In the genomic region with DNA sequence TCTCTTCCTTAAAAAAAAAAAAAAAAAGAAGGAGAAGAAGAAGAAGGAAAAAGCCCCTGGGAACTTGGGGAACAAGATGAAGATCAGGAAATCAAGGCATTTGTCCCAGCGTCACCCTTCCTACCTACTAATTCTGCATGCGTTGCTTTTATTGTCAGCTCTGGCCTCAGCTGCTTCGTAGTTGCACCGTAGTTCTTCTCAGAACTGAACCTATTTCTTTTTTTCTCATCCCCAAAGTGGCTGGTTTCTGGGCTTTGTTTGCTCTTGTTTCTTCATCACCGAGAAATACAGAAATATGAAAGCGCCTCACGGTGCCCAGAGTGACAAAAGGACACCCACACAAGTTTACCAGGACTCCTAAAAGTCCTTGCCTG, we compare ENCODE assay signal across 9 cellular contexts. TPM values are rescaled to one million over a fixed set of nuclear protein-coding genes. Genes with fewer than 3 reads are reported as not detected.
DNase-seq lines count a peak whose midpoint lies in the region; ATAC-seq, FAIRE-seq and TF ChIP-seq lines count a peak whose summit lies in the region.
"Had no signal": no experiment of that assay in that cellular context is flagged by ENCODE, and none has a peak within 500 bp of the region (broad histone marks: within the 10 kb centered on the region; RNA-seq: fewer than 3 reads in every experiment).

No MANE protein-coding gene starts in this region.

- H2BK120ac ChIP-seq in H1 (replicated peaks; ENCODE audit: low read depth, low read length): no peak overlapping the region

- no peak overlapping the region for H3K23ac ChIP-seq in H1 (ENCODE audit: insufficient read length)

- peaks cover 6% of the 10 kb centered on the region for H3K27me3 ChIP-seq in AG04450 (ENCODE audit: control insufficient read depth, insufficient read depth, low read length)
- H3K27me3 ChIP-seq in MG63: no peaks in the 10 kb centered on the region
- H3K27me3 ChIP-seq in H1 (replicated peaks in 1 of 4; ENCODE audit: control insufficient read depth in 3 of 4, extremely low read depth in 1 of 4, insufficient read depth in 3 of 4, low read length in 3 of 4): peaks cover 22 to 43% (median 39%) of the 10 kb centered on the region in 4 experiments
- peaks cover 46% of the 10 kb centered on the region for H3K27me3 ChIP-seq in neural cell (ENCODE audit: insufficient read depth, low read depth, low read length)
- H3K27me3 ChIP-seq in adrenal gland: peaks cover 7% of the 10 kb centered on the region

- POLR2A ChIA-PET in AG04450 (lab: Yijun Ruan, JAX): interaction anchor here (1.0 to 1.4 kb wide), 2 partner anchors 101 to 144 kb away, joined by 4 read pairs; no protein-coding TSS in a partner anchor
- POLR2A ChIA-PET in H1 (lab: Charles Lee; ENCODE audit: partially characterized antibody): interaction anchor here (1.5 kb wide), 1 partner anchor 60 kb away, joined by 7 read pairs; no protein-coding TSS in a partner anchor

- no peak overlapping the region for H4K8ac ChIP-seq in H1 (ENCODE audit: extremely low read depth, insufficient read depth, low read length)

- H3K27ac ChIP-seq in AG04450 (ENCODE audit: low read depth, low read length): no peak overlapping the region
- H3K27ac ChIP-seq in H1 (ENCODE audit: low read depth, low read length): no peak overlapping the region
- no peak overlapping the region for H3K27ac ChIP-seq in neural cell (ENCODE audit: low read length)
- no peak overlapping the region for H3K27ac ChIP-seq in adrenal gland

- H4K20me1 ChIP-seq in H1 (replicated peaks in 1 of 2; ENCODE audit: control insufficient read depth in 1 of 2, insufficient read depth in 2 of 2, low read length in 2 of 2) (peaks cover 0 to 2% of the 10 kb centered on the region in 2 experiments), neural cell (ENCODE audit: insufficient read depth) (no peaks in the 10 kb centered on the region)

- H3K4me3 ChIP-seq in AG04450 (ENCODE audit: low read depth, low read length): peak overlapping the region; percentile 68
- H3K4me3 ChIP-seq in MG63: peak overlapping the region; percentile 48
- peak overlapping the region; percentile 52 to 67 (median 60); a peak in 7 of 8 replicates for H3K4me3 ChIP-seq in H1 (ENCODE audit: extremely low read depth in 1 of 4, insufficient read depth in 2 of 4, low read depth in 3 of 4, low read length in 4 of 4)
- peak overlapping the region; percentile 80 for H3K4me3 ChIP-seq in neural cell (ENCODE audit: low read length)
- H3K4me3 ChIP-seq in adrenal gland: no peak overlapping the region

- H3K14ac ChIP-seq in H1 (ENCODE audit: insufficient read length): no peak overlapping the region

- no peak overlapping the region for H2BK15ac ChIP-seq in H1 (ENCODE audit: low read length)

- no peak for TF ChIP-seq POLR2A in H1 (IDR thresholded peaks at IDR 0.05; ENCODE audit: control extremely low read depth in 1 of 2, low read depth in 2 of 2, low read length in 2 of 2)
- no peak for TF ChIP-seq POLR2A in adrenal gland (IDR thresholded peaks at IDR 0.05)

- no peak overlapping the region for H2BK12ac ChIP-seq in H1 (ENCODE audit: low read depth, low read length)

- TF ChIP-seq RAD21 in H1 (IDR thresholded peaks at IDR 0.05 in 1 of 2, conservative IDR thresholded peaks at IDR 0.05 in 1 of 2; ENCODE audit: low read depth in 2 of 2, low read length in 2 of 2) (no peak), neural cell (conservative IDR thresholded peaks at IDR 0.05) (no peak)

- no peaks in the 10 kb centered on the region for H3K79me1 ChIP-seq in H1 (ENCODE audit: low read depth, low read length)

- no peaks in the 10 kb centered on the region for H3K9me2 ChIP-seq in neural cell (ENCODE audit: insufficient read depth, low read length)

- H4K91ac ChIP-seq in H1 (replicated peaks; ENCODE audit: insufficient read length, low read length): no peak overlapping the region

- H2BK20ac ChIP-seq in H1 (ENCODE audit: low read length): no peak overlapping the region

- H2AFZ ChIP-seq in H1 (ENCODE audit: low read length) (no peak overlapping the region), neural cell (ENCODE audit: low read depth, low read length) (peak overlapping the region; percentile 40)

- TF ChIP-seq CTCF in AG04450 (IDR thresholded peaks at IDR 0.05; ENCODE audit: low read depth, low read length) (no peak), H1 (IDR thresholded peaks at IDR 0.05; ENCODE audit: control extremely low read depth in 1 of 3, insufficient read depth in 1 of 3, low read depth in 1 of 3, low read length in 3 of 3) (no peak), neural cell (IDR thresholded peaks at IDR 0.05; ENCODE audit: poor library complexity, severe bottlenecking) (no peak), adrenal gland (IDR thresholded peaks at IDR 0.05) (no peak)

- H2AK5ac ChIP-seq in H1 (ENCODE audit: low read depth, low read length): no peak overlapping the region

- no peak overlapping the region for H2BK5ac ChIP-seq in H1 (ENCODE audit: low read depth, low read length)

- H3K9me3 ChIP-seq in AG04450 (ENCODE audit: control insufficient read depth, insufficient read depth, low read length): no peaks in the 10 kb centered on the region; the same call in 1 of the 2 replicates
- no peaks in the 10 kb centered on the region; the same call in 1 of the 2 replicates for H3K9me3 ChIP-seq in MG63
- H3K9me3 ChIP-seq in H1 (ENCODE audit: insufficient read depth in 2 of 2, low read depth in 1 of 2, low read length in 1 of 2): no peaks in the 10 kb centered on the region
- no peaks in the 10 kb centered on the region for H3K9me3 ChIP-seq in neural cell (ENCODE audit: low read length)
- H3K9me3 ChIP-seq in adrenal gland (replicated peaks in 1 of 3): no peaks in the 10 kb centered on the region

- H3K18ac ChIP-seq in H1 (ENCODE audit: extremely low read depth, low read length): no peak overlapping the region

- peaks cover 6% of the 10 kb centered on the region; the same call in 1 of the 2 replicates for H3K23me2 ChIP-seq in H1 (ENCODE audit: low read depth, low read length)

- H3F3A ChIP-seq in neural cell (ENCODE audit: insufficient read depth, low read length, poor library complexity, severe bottlenecking): no peaks in the 10 kb centered on the region

- no peak for DNase-seq in AG04450 (ENCODE audit: low read depth, low spot score)
- no peak for DNase-seq in MG63
- DNase-seq in H1 (ENCODE audit: low read depth in 1 of 2, low spot score in 2 of 2): no peak
- no peak for DNase-seq in adrenal gland
- DNase-seq: DMS153 had no signal

- WGBS in H1 (ENCODE audit: extremely low coverage in 1 of 2, insufficient coverage in 1 of 2, insufficient read length in 1 of 2, insufficient replicate concordance in 2 of 2, low coverage in 1 of 2, low lambda C conversion rate in 2 of 2, missing lambda C conversion rate in 1 of 2), 2 experiments: 37% methylated on average over 7 of the region's 7 CpGs; no CpG with 5 or more reads in 1 of the 2 experiments
- WGBS in adrenal gland, 4 donors: 14 to 22% (median 19%) methylated on average over 7 of the region's 7 CpGs

- H3K9ac ChIP-seq in H1 (replicated peaks in 1 of 4; ENCODE audit: extremely low read depth in 1 of 4, low read depth in 3 of 4, low read length in 3 of 4): no peak overlapping the region
- H3K9ac ChIP-seq in neural cell (ENCODE audit: low read length): peak overlapping the region; percentile 52

- H3K36me3 ChIP-seq in MG63 (no peaks in the 10 kb centered on the region), H1 (ENCODE audit: control insufficient read depth in 2 of 4, insufficient read depth in 4 of 4, low read length in 3 of 4) (no peaks in the 10 kb centered on the region), neural cell (ENCODE audit: insufficient read depth, low read length) (no peaks in the 10 kb centered on the region), adrenal gland (replicated peaks in 1 of 2) (no peaks in the 10 kb centered on the region)

- H3K4me2 ChIP-seq in H1 (ENCODE audit: insufficient read depth in 1 of 2, low read depth in 2 of 2, low read length in 2 of 2) (peak overlapping the region; percentile 96), neural cell (ENCODE audit: low read length) (no peak overlapping the region)

- FAIRE-seq in H1 (lab: Jason Lieb, UNC): no peak

- H4K5ac ChIP-seq in H1 (ENCODE audit: insufficient read length, low read depth, low read length): no peak overlapping the region

- H3K4ac ChIP-seq in H1 (replicated peaks; ENCODE audit: insufficient read length, low read depth, low read length): no peak overlapping the region

- TF ChIP-seq EP300 in H1 (IDR thresholded peaks at IDR 0.05; ENCODE audit: borderline replicate concordance in 1 of 2, low read depth in 2 of 2, low read length in 2 of 2) (no peak), neural cell (conservative IDR thresholded peaks at IDR 0.05; ENCODE audit: poor library complexity, severe bottlenecking) (no peak)

- H3K4me1 ChIP-seq in H1 (replicated peaks in 1 of 4; ENCODE audit: control insufficient read depth in 3 of 4, insufficient read depth in 4 of 4, low read length in 3 of 4): peaks cover 0 to 3% (median 1%) of the 10 kb centered on the region in 4 experiments; a peak in 3 of 7 replicates
- H3K4me1 ChIP-seq in adrenal gland (replicated peaks in 1 of 2): no peaks in the 10 kb centered on the region

- H3K56ac ChIP-seq in H1 (replicated peaks; ENCODE audit: insufficient read length, low read depth, low read length): no peak overlapping the region

- ATAC-seq in HG03025 (IDR thresholded peaks at IDR 0.05; ENCODE audit: low FRiP score, unreplicated experiment): no peak
- no peak for ATAC-seq in HG02678 (IDR thresholded peaks at IDR 0.05; ENCODE audit: unreplicated experiment)
- no peak for ATAC-seq in GM21528 (IDR thresholded peaks at IDR 0.05; ENCODE audit: low FRiP score, unreplicated experiment)

- intact Hi-C loops in adrenal gland (cut with DNase I): no loop called here

- CTCF ChIA-PET in AG04450 (lab: Charles Lee): interaction anchor here (1.0 to 7.8 kb wide), 4 partner anchors 8 to 143 kb away, joined by 4 to 59 read pairs (median 4); no protein-coding TSS in a partner anchor
- CTCF ChIA-PET in H1 (lab: Charles Lee; ENCODE audit: partially characterized antibody): interaction anchor here (2.1 to 4.0 kb wide), 2 partner anchors 46 to 144 kb away, joined by 7 to 13 read pairs; no protein-coding TSS in a partner anchor

- H3K79me2 ChIP-seq in H1 (ENCODE audit: control insufficient read depth in 1 of 2, insufficient read depth in 2 of 2, low read length in 2 of 2) (no peaks in the 10 kb centered on the region), neural cell (replicated peaks; ENCODE audit: insufficient read depth, low read length) (no peaks in the 10 kb centered on the region)

RNA-seq across cellular contexts. Expression of a gene that starts 0.9 kb away (rescaled TPM):
- polyA plus RNA-seq in AG04450 (2011; rRNA removed): 0.74 and 1.6 TPM in 2 replicates
- 1.8 and 2.0 TPM in 2 replicates for polyA minus RNA-seq in AG04450 (2011; rRNA and poly(A)+ RNA removed)
- total RNA-seq in MG63 (2014; rRNA removed; shearing (Covaris generic); ENCODE audit: low replicate concordance): 2.0 and 2.1 TPM in 2 replicates
- total RNA-seq in H1 (2021; fragmentation: NEBNext Ultra II Directional; extraction: Animal tissue kit (Norgen Biotek cat#: 25700)): 1.2 and 1.5 TPM in 2 replicates
- polyA plus RNA-seq in H1 (2011; rRNA removed): 0.24 and 0.45 TPM in 2 replicates
- polyA plus RNA-seq in H1 (2011; cell fraction: cytosol; rRNA removed): 0.94 TPM
- 0.91 TPM for polyA plus RNA-seq in H1 (2011; cell fraction: nucleus; rRNA removed)
- 0.82 to 2.3 TPM (median 1.0 TPM) in 4 replicates for polyA plus RNA-seq in H1 (2012, experiment 1 of 2)
- not detected for polyA plus RNA-seq in H1 (2012, experiment 2 of 2)
- polyA plus RNA-seq in H1 (2013, experiment 1 of 2): 1.4 TPM
- polyA plus RNA-seq in H1 (2013, experiment 2 of 2): 1.2 TPM
- polyA minus RNA-seq in H1 (2011; rRNA and poly(A)+ RNA removed): 1.8 and 2.0 TPM in 2 replicates
- 2.9 TPM for polyA minus RNA-seq in H1 (2011; cell fraction: cytosol; rRNA and poly(A)+ RNA removed)
- 5.2 TPM for polyA minus RNA-seq in H1 (2011; cell fraction: nucleus; rRNA and poly(A)+ RNA removed)
- 0.16 and 0.20 TPM in 2 replicates for polyA plus RNA-seq in neural cell
- polyA minus RNA-seq in neural cell: 0.73 and 1.2 TPM in 2 replicates
- total RNA-seq in adrenal gland: under 1 TPM in 2 of 8 donors, not detected in 6; 0.19 to 0.55 TPM
- under 1 TPM; 0.16 to 0.20 (median 0.20) TPM for polyA plus RNA-seq in adrenal gland

Comparison
In these comparisons a context has a peak if more than half of its experiments do, and no peak if none do; other contexts are left out.
1. H3K4me3 ChIP-seq: peak in AG04450 (single experiment), MG63 (single experiment), H1 (4 of 4) and neural cell (single experiment); none in adrenal gland (0 of 4).